Comparison of ENCODE assay signal across 8 cellular contexts in genomic region chr4:156109943-156110925, GRCh38.
DNase-seq lines count a peak whose midpoint lies in the region; ATAC-seq and TF ChIP-seq lines count a peak whose summit lies in the region.

No MANE protein-coding gene starts in this region.

- DNase-seq in COLO829 (ENCODE audit: low spot score): peak; percentile 3
- DNase-seq in HPDE6-E6E7 (ENCODE audit: extremely low spot score): peak; percentile 69
- peak; percentile 70 for DNase-seq in WERI-Rb-1
- no peak for DNase-seq in NCI-H1930 (lab: John Stamatoyannopoulos, UW)
- DNase-seq in HuH-7.5 (ENCODE audit: low spot score): no peak
- DNase-seq in dedifferentiated amniotic fluid mesenchymal stem cell (ENCODE audit: extremely low spot score): no peak

- H3K27me3 ChIP-seq in WERI-Rb-1 (ENCODE audit: insufficient read depth, low read depth, severe bottlenecking) (no peaks in the 10 kb centered on the region), liver (ENCODE audit: control insufficient read depth in 4 of 4, insufficient read depth in 4 of 4, low read length in 3 of 4) (no peaks in the 10 kb centered on the region)

- TF ChIP-seq CTCF in WERI-Rb-1 (IDR thresholded peaks at IDR 0.05; ENCODE audit: low read depth, low read length) (peak; percentile 52), liver (IDR thresholded peaks at IDR 0.05; ENCODE audit: low read depth, low read length, missing input control) (no peak)

- H3K27ac ChIP-seq in WERI-Rb-1: no peak overlapping the region
- no peak overlapping the region for H3K27ac ChIP-seq in liver (ENCODE audit: low read depth in 1 of 2, low read length in 2 of 2)

- H3K36me3 ChIP-seq in WERI-Rb-1 (no peaks in the 10 kb centered on the region), liver (ENCODE audit: control insufficient read depth in 4 of 4, insufficient read depth in 3 of 4, low read depth in 1 of 4, low read length in 3 of 4) (no peaks in the 10 kb centered on the region)

- no peak for TF ChIP-seq RAD21 in liver (IDR thresholded peaks at IDR 0.05)

- H3K9me3 ChIP-seq in WERI-Rb-1 (ENCODE audit: severe bottlenecking) (no peaks in the 10 kb centered on the region), liver (ENCODE audit: control insufficient read depth in 4 of 4, low read length in 3 of 4) (no peaks in the 10 kb centered on the region)

- WGBS in liver: 45% methylated on average over 11 of the region's 11 CpGs

- H3K4me3 ChIP-seq in WERI-Rb-1 (ENCODE audit: low read depth, low read length): no peak overlapping the region; the same call in 1 of the 2 replicates
- no peak overlapping the region for H3K4me3 ChIP-seq in liver (ENCODE audit: low read depth in 1 of 3, low read length in 3 of 3)

- no peak overlapping the region for H3K9ac ChIP-seq in liver (ENCODE audit: low read depth in 1 of 2, low read length in 2 of 2)

- no peak for ATAC-seq in HG03196 (IDR thresholded peaks at IDR 0.05; ENCODE audit: unreplicated experiment)

- H3K4me1 ChIP-seq in liver (ENCODE audit: control insufficient read depth in 4 of 4, insufficient read depth in 4 of 4, low read length in 3 of 4): no peaks in the 10 kb centered on the region

TF ChIP-seq in liver, 16 proteins besides CTCF, POLR2A, EP300 and RAD21:
- peak; percentile 25 for TF ChIP-seq NR2F2 (IDR thresholded peaks at IDR 0.05)
- TF ChIP-seq JUND (IDR thresholded peaks at IDR 0.05): no peak
TF ChIP-seq in liver: peak in this region for 1.

Comparison
In these comparisons a context has a peak if more than half of its experiments do, and no peak if none do; other contexts are left out.
1. DNase-seq: peak in COLO829 (single experiment), HPDE6-E6E7 (single experiment) and WERI-Rb-1 (single experiment); none in NCI-H1930 (0 of 2), HuH-7.5 (single experiment) and dedifferentiated amniotic fluid mesenchymal stem cell (single experiment).